In the genomic region with DNA sequence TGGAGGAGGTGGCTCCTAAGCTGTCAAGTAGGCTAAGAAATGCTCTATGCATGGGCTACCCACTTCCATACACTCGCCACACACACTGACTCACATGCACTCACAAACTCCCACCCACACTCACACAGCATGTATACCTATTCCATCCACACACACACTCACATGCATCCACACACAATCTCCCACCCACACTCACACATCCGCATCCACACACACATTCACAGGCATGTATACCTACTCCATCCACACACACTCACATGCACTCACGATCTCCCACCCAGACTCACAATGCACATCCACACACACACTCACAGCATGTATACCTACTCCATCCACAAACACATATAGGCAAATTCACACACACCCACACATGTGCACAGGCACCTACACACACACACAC, we compare ENCODE assay signal across 1 cellular context. TPM values are rescaled to one million over a fixed set of nuclear protein-coding genes. Genes with fewer than 3 reads are reported as not detected.
"Had no signal": no experiment of that assay in that cellular context is flagged by ENCODE, and none has a peak within 500 bp of the region (broad histone marks: within the 10 kb centered on the region; RNA-seq: fewer than 3 reads in every experiment).

No MANE protein-coding gene starts in this region.

RNA-seq across cellular contexts. Expression of gene LGALS9C, which starts 32.1 kb away (rescaled TPM):
- polyA plus RNA-seq: SK-N-SH had no signal
